ENCODE assay signal across 33 cellular contexts in the genomic region with DNA sequence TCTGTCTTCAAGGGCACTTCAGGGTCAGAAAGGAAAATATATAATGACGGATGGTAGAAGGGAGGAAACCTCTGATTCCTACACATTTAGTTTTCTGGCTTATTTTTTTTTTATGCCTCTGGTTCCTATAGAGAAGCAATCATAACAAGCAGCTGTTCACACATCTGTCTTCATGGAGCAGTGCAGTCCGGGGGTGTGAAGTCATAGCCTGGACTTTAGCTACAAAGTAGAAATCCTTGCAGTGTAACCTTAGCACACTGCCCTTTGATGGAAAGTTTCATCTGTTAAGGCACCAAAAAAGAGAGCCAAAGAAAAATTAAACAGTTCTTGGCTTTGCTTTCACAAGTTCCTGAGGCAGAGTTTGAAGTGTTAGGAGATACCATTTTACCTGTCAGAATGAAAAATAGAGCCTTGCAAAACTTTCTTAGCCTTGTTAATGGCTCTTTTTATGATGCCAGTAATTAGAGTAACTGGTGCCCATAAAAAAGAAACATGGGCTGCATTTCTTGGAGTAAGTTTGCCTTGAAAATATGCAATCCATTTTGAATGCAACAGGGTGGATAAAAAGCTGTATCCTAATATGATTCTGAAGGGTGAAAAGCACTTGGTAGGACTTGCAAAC.
DNase-seq lines count a peak whose midpoint lies in the region; ATAC-seq, FAIRE-seq and TF ChIP-seq lines count a peak whose summit lies in the region.
"Had no signal": no experiment of that assay in that cellular context is flagged by ENCODE, and none has a peak within 500 bp of the region (broad histone marks: within the 10 kb centered on the region; RNA-seq: fewer than 3 reads in every experiment).

No MANE protein-coding gene starts in this region.

- intact Hi-C loops in uterus (cut with DNase I; ENCODE audit: low total_unique reads): no loop called here

- peak overlapping the region; percentile 15 for H3K27ac Mint-ChIP-seq in mesothelial cell of epicardium
- H3K27ac Mint-ChIP-seq: activated CD4-positive, alpha-beta T cell treated with anti-CD3 and anti-CD28 coated beads for 36 hours; activated CD8-positive, alpha-beta T cell treated with anti-CD3 and anti-CD28 coated beads for 36 hours; activated T-helper 1 cell treated with anti-CD3 and anti-CD28 coated beads, Interleukin-12 subunit alpha, Interleukin-12 subunit beta, Interleukin-2, Interleukin-4 antibody, amounts not matched to agents 30 ng/mL and 10 ng/mL and 1 ng/mL, durations not matched to agents 14 hours and 24 hours and 36 hours; CD4-positive, alpha-beta memory T cell; endodermal cell; T-helper 2 cell treated with Interferon-gamma antibody and Interleukin-4, amounts not matched to agents 5 μg/mL and 100 μg/mL, for 36 hours had no signal

- H3K36me3 ChIP-seq in uterus: no peaks in the 10 kb centered on the region
- H3K36me3 ChIP-seq: gastrocnemius medialis, transverse colon had no signal

- H3K27me3 ChIP-seq in uterus: no peaks in the 10 kb centered on the region
- H3K27me3 ChIP-seq: gastrocnemius medialis, hepatocyte, transverse colon had no signal

- no peaks in the 10 kb centered on the region for H3K9me3 ChIP-seq in uterus
- H3K9me3 ChIP-seq: gastrocnemius medialis, transverse colon had no signal

- no peak for TF ChIP-seq POLR2A in uterus (IDR thresholded peaks at IDR 0.05)

- no peak for ATAC-seq in GM21515 (IDR thresholded peaks at IDR 0.05; ENCODE audit: unreplicated experiment)
- ATAC-seq: activated CD4-positive, alpha-beta T cell treated with anti-CD3 and anti-CD28 coated beads for 36 hours; activated CD8-positive, alpha-beta T cell treated with anti-CD3 and anti-CD28 coated beads for 36 hours; esophagus mucosa; HCT116; HepG2 had no signal

- H3K4me3 Mint-ChIP-seq in mesothelial cell of epicardium: no peak overlapping the region
- H3K4me3 Mint-ChIP-seq: activated CD4-positive, alpha-beta T cell treated with anti-CD3 and anti-CD28 coated beads for 36 hours; activated CD8-positive, alpha-beta T cell treated with anti-CD3 and anti-CD28 coated beads for 36 hours; activated T-helper 1 cell treated with anti-CD3 and anti-CD28 coated beads, Interleukin-12 subunit alpha, Interleukin-12 subunit beta, Interleukin-2, Interleukin-4 antibody, amounts not matched to agents 30 ng/mL and 10 ng/mL and 1 ng/mL, durations not matched to agents 14 hours and 24 hours and 36 hours; CD4-positive, alpha-beta memory T cell; endodermal cell; T-helper 2 cell treated with Interferon-gamma antibody and Interleukin-4, amounts not matched to agents 5 μg/mL and 100 μg/mL, for 36 hours had no signal

- DNase-seq in DMS 273 (lab: John Stamatoyannopoulos, UW; ENCODE audit: unreplicated experiment): peak; percentile 38
- DNase-seq in DMS 273 treated with DMSO at 0.1 percent for 48 hours (lab: John Stamatoyannopoulos, UW): no peak
- no peak for DNase-seq in mesothelial cell of epicardium (ENCODE audit: low spot score in 2 of 2, unreplicated experiment in 2 of 2)
- DNase-seq in uterus: peak; percentile 32 to 56
- DNase-seq in NCI-H69 (lab: John Stamatoyannopoulos, UW): no peak
- DNase-seq in stimulated activated CD4-positive, alpha-beta T cell treated with anti-CD3 and anti-CD28 coated beads, Interleukin-4, amount 100 ng/mL, for 24 hours: no peak
- DNase-seq: activated CD4-positive, alpha-beta T cell treated with anti-CD3 and anti-CD28 coated beads for 36 hours; activated CD8-positive, alpha-beta memory T cell treated with anti-CD3 and anti-CD28 coated beads, Interleukin-2, amount 50 U/mL, for 48 hours; activated CD8-positive, alpha-beta T cell treated with anti-CD3 and anti-CD28 coated beads for 36 hours; activated naive CD4-positive, alpha-beta T cell treated with Interleukin-2 at 50 U/mL for 16 hours; CD4-positive, alpha-beta memory T cell; dermis blood vessel endothelial cell; endodermal cell; gastrocnemius medialis; Karpas-422; NCI-H1417; NCI-H2029 treated with DMSO at 0.1 percent for 48 hours; NCI-H345; NCI-H82; SIG-M5; stimulated activated CD4-positive, alpha-beta T cell treated with anti-CD3 and anti-CD28 coated beads, Interleukin-4, amount 100 ng/mL, for 4 hours; transverse colon had no signal

- peaks cover 52% of the 10 kb centered on the region for H3K4me1 Mint-ChIP-seq in mesothelial cell of epicardium
- H3K4me1 Mint-ChIP-seq: activated CD4-positive, alpha-beta T cell treated with anti-CD3 and anti-CD28 coated beads for 36 hours; CD4-positive, alpha-beta memory T cell; endodermal cell had no signal

- H3K27ac ChIP-seq in uterus: peak overlapping the region; percentile 25 to 64
- H3K27ac ChIP-seq: 22Rv1, gastrocnemius medialis, hepatocyte had no signal

- peaks cover 14% of the 10 kb centered on the region for H3K36me3 Mint-ChIP-seq in mesothelial cell of epicardium

- H3K4me1 ChIP-seq in uterus: peaks cover 4 to 16% of the 10 kb centered on the region in 2 donors

- H3K9me3 Mint-ChIP-seq in mesothelial cell of epicardium: peaks cover 14% of the 10 kb centered on the region
- H3K9me3 Mint-ChIP-seq: activated CD8-positive, alpha-beta T cell treated with anti-CD3 and anti-CD28 coated beads for 36 hours; activated T-helper 1 cell treated with anti-CD3 and anti-CD28 coated beads, Interleukin-12 subunit alpha, Interleukin-12 subunit beta, Interleukin-2, Interleukin-4 antibody, amounts not matched to agents 30 ng/mL and 10 ng/mL and 1 ng/mL, durations not matched to agents 14 hours and 24 hours and 36 hours; brain; CD4-positive, alpha-beta memory T cell; endodermal cell; T-helper 2 cell treated with Interferon-gamma antibody and Interleukin-4, amounts not matched to agents 5 μg/mL and 100 μg/mL, for 36 hours had no signal

- H3K4me3 ChIP-seq in uterus: no peak overlapping the region
- H3K4me3 ChIP-seq: gastrocnemius medialis, hepatocyte, transverse colon had no signal

- peak; percentile 64 for FAIRE-seq in endometrium (lab: Jason Lieb, UNC)
- FAIRE-seq: D721Med, HepG2 had no signal

- TF ChIP-seq CTCF in mesothelial cell of epicardium (IDR thresholded peaks at IDR 0.05; ENCODE audit: unreplicated experiment) (no peak), uterus (IDR thresholded peaks at IDR 0.05) (no peak)

- H3K27me3 Mint-ChIP-seq in mesothelial cell of epicardium (ENCODE audit: low read depth): no peaks in the 10 kb centered on the region
- H3K27me3 Mint-ChIP-seq: activated CD4-positive, alpha-beta T cell treated with anti-CD3 and anti-CD28 coated beads for 36 hours; activated CD8-positive, alpha-beta T cell treated with anti-CD3 and anti-CD28 coated beads for 36 hours; CD4-positive, alpha-beta memory T cell had no signal

Comparison
In these comparisons a context has a peak if more than half of its experiments do, and no peak if none do; other contexts are left out.
1. DNase-seq: peak in DMS 273 (single experiment) and uterus (2 of 2); none in DMS 273 treated with DMSO at 0.1 percent for 48 hours (single experiment), mesothelial cell of epicardium (0 of 2), NCI-H69 (single experiment) and stimulated activated CD4-positive, alpha-beta T cell treated with anti-CD3 and anti-CD28 coated beads, Interleukin-4, amount 100 ng/mL, for 24 hours (single experiment).